27 cellular contexts compared by ENCODE assay signal in genomic region chr3:88678747-88679146, GRCh38.
"Had no signal": no experiment of that assay in that cellular context is flagged by ENCODE, and none has a peak within 500 bp of the region (broad histone marks: within the 10 kb centered on the region; RNA-seq: fewer than 3 reads in every experiment).

No MANE protein-coding gene starts in this region.

- H3K27me3 Mint-ChIP-seq: naive thymus-derived CD4-positive, alpha-beta T cell had no signal

- DNase-seq: dorsolateral prefrontal cortex; effector CD4-positive, alpha-beta T cell; foreskin fibroblast; gastrocnemius medialis; heart left ventricle; left cardiac atrium; left lung; mesenchymal stem cell; midbrain; naive thymus-derived CD4-positive, alpha-beta T cell; nephron progenitor cell; nucleus accumbens; stimulated activated CD4-positive, alpha-beta T cell treated with anti-CD3 and anti-CD28 coated beads, Interleukin-2, amount 100 ng/mL, for 24 hours; stimulated activated CD4-positive, alpha-beta T cell treated with anti-CD3 and anti-CD28 coated beads, Interleukin-4, amount 100 ng/mL, for 24 hours; stimulated activated naive CD4-positive, alpha-beta T cell treated with Interleukin-2 at 50 U/mL for 16 hours; stomach; thyroid gland; trophoblast cell had no signal

- H3K4me1 Mint-ChIP-seq: naive thymus-derived CD4-positive, alpha-beta T cell; nephron progenitor cell; stimulated activated effector memory CD8-positive, alpha-beta T cell treated with anti-CD3 and anti-CD28 coated beads, Interleukin-12 subunit alpha, Interleukin-12 subunit beta, amount 100 ng/mL, for 72 hours had no signal

- H3K36me3 ChIP-seq: gastrocnemius medialis, heart left ventricle, left lung, prostate gland, right atrium auricular region, stomach, thyroid gland, vagina had no signal

- H3K27ac ChIP-seq: dorsolateral prefrontal cortex, epithelial cell of prostate, gastrocnemius medialis, heart left ventricle, hepatocyte, left lung, prostate gland, right atrium auricular region, stomach, thyroid gland, vagina had no signal

- H3K4me3 Mint-ChIP-seq: naive thymus-derived CD4-positive, alpha-beta T cell; nephron progenitor cell; stimulated activated effector memory CD8-positive, alpha-beta T cell treated with anti-CD3 and anti-CD28 coated beads, Interleukin-12 subunit alpha, Interleukin-12 subunit beta, amount 100 ng/mL, for 72 hours had no signal

- H3K27me3 ChIP-seq: dorsolateral prefrontal cortex, gastrocnemius medialis, heart left ventricle, hepatocyte, left lung, right atrium auricular region, stomach, thyroid gland, vagina had no signal

- H3K27ac Mint-ChIP-seq: naive thymus-derived CD4-positive, alpha-beta T cell; nephron progenitor cell; stimulated activated effector memory CD8-positive, alpha-beta T cell treated with anti-CD3 and anti-CD28 coated beads, Interleukin-12 subunit alpha, Interleukin-12 subunit beta, amount 100 ng/mL, for 72 hours had no signal

- H3K4me2 ChIP-seq: hepatocyte, smooth muscle cell had no signal

- H3K9me3 ChIP-seq: gastrocnemius medialis, heart left ventricle, left lung, prostate gland, right atrium auricular region, thyroid gland, vagina had no signal

- H3K36me3 Mint-ChIP-seq: naive thymus-derived CD4-positive, alpha-beta T cell; stimulated activated effector memory CD8-positive, alpha-beta T cell treated with anti-CD3 and anti-CD28 coated beads, Interleukin-12 subunit alpha, Interleukin-12 subunit beta, amount 100 ng/mL, for 72 hours had no signal

- ATAC-seq: esophagus mucosa; gastrocnemius medialis; heart left ventricle; left cardiac atrium; left lung; naive thymus-derived CD4-positive, alpha-beta T cell; sciatic nerve; stimulated activated effector memory CD8-positive, alpha-beta T cell treated with anti-CD3 and anti-CD28 coated beads, Interleukin-12 subunit alpha, Interleukin-12 subunit beta, amount 100 ng/mL, for 72 hours had no signal

- H3K79me2 ChIP-seq: hepatocyte had no signal

- H3K9me3 Mint-ChIP-seq: nephron progenitor cell had no signal

- H3K4me1 ChIP-seq: gastrocnemius medialis, heart left ventricle, left lung, prostate gland, right atrium auricular region, stomach, thyroid gland, vagina had no signal

- H3K4me3 ChIP-seq: dorsolateral prefrontal cortex, gastrocnemius medialis, heart left ventricle, hepatocyte, left lung, prostate gland, right atrium auricular region, smooth muscle cell, stomach, thyroid gland, vagina had no signal
